ENCODE assay signal across 10 cellular contexts in the genomic region with DNA sequence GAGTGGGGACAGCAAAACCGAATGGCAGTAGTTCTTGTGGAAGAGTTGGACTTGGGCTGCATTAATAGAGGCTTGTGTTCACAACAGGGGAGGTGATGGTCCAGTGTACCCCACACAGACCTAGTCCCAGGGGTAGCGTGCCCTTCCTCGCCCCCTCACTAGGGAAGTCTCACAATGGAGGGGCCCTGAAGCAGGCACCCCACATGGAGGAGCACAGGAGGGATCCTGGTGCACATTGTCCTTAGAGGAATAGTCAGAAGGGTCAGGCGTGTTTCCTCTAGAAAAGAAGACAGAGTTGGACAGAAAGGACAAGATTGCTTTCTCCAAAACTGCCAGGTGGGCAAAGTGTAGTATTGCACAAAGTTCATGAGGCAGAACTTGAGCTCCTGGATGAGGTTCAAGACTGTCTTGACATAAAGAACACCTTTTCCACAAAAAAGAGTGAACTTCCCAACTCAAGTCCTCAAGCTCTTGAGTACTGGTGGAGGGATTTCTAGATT. TPM values are rescaled to one million over a fixed set of nuclear protein-coding genes. Genes with fewer than 3 reads are reported as not detected.
A peak's percentile ranks its signal among the peaks of the same experiment; 100 is the strongest.
DNase-seq lines count a peak whose midpoint lies in the region; ATAC-seq and TF ChIP-seq lines count a peak whose summit lies in the region.
"Had no signal": no experiment of that assay in that cellular context is flagged by ENCODE, and none has a peak within 500 bp of the region (broad histone marks: within the 10 kb centered on the region; RNA-seq: fewer than 3 reads in every experiment).

No MANE protein-coding gene starts in this region.

- peak; percentile 8 to 19 for ATAC-seq in activated T-cell treated with anti-CD3 and anti-CD28 coated beads, Interleukin-2, amount 50 U/mL, for 4 hours
- ATAC-seq in WTC11 (no peak), upper lobe of left lung (ENCODE audit: low FRiP score in 2 of 2) (no peak)

- no peak overlapping the region for H3K4me3 ChIP-seq in upper lobe of left lung
- no peak overlapping the region for H3K4me3 ChIP-seq in H7 (ENCODE audit: insufficient read depth, low read depth, low read length)
- H3K4me3 ChIP-seq in effector memory CD4-positive, alpha-beta T cell (ENCODE audit: insufficient read depth, low read depth, low read length, poor library complexity, severe bottlenecking) = no peak overlapping the region

- H3K36me3 ChIP-seq in upper lobe of left lung = peaks cover 0 to 37% (median 23%) of the 10 kb centered on the region in 4 donors
- peaks cover 26% of the 10 kb centered on the region for H3K36me3 ChIP-seq in H7 (replicated peaks; ENCODE audit: control insufficient read depth, insufficient read depth, low read length)
- no peaks in the 10 kb centered on the region for H3K36me3 ChIP-seq in effector memory CD4-positive, alpha-beta T cell (ENCODE audit: control insufficient read depth, insufficient read depth, low read length)
- H3K36me3 ChIP-seq: ovary had no signal

- POLR2A ChIA-PET in WTC11 (lab: Charles Lee) = interaction anchor here (1.0 to 2.5 kb wide), 6 partner anchors 10 to 258 kb away, joined by 4 to 14 read pairs (median 6); a partner anchor contains a TSS

- TF ChIP-seq EP300 in upper lobe of left lung (IDR thresholded peaks at IDR 0.05) = no peak

- H3K27ac Mint-ChIP-seq in WTC11 = peak overlapping the region; percentile 72
- H3K27ac Mint-ChIP-seq: activated B cell treated with CpG ODN at 0.5 μM for 24 hours had no signal

- no peak for TF ChIP-seq POLR2A in upper lobe of left lung (IDR thresholded peaks at IDR 0.05)

- H3K36me3 Mint-ChIP-seq in activated T-cell treated with anti-CD3 and anti-CD28 coated beads, Interleukin-2, amount 50 U/mL, for 4 hours (ENCODE audit: insufficient read depth) = no peaks in the 10 kb centered on the region
- H3K36me3 Mint-ChIP-seq in WTC11 = peaks cover 29% of the 10 kb centered on the region

- no peak overlapping the region for H3K4me3 Mint-ChIP-seq in activated T-cell treated with anti-CD3 and anti-CD28 coated beads, Interleukin-2, amount 50 U/mL, for 4 hours
- H3K4me3 Mint-ChIP-seq in WTC11 = peak overlapping the region; percentile 57; the same call in 1 of the 2 replicates
- H3K4me3 Mint-ChIP-seq: activated B cell treated with CpG ODN at 0.5 μM for 24 hours had no signal

- H3K9me3 ChIP-seq in upper lobe of left lung = no peaks in the 10 kb centered on the region
- H3K9me3 ChIP-seq in effector memory CD4-positive, alpha-beta T cell (ENCODE audit: control insufficient read depth, low read length) = no peaks in the 10 kb centered on the region
- H3K9me3 ChIP-seq: ovary had no signal

- DNase-seq in activated T-cell treated with anti-CD3 and anti-CD28 coated beads, Interleukin-2, amount 50 U/mL, for 4 hours = no peak
- DNase-seq in activated T-cell treated with anti-CD3 and anti-CD28 coated beads for 4 hours (no peak), WTC11 (ENCODE audit: low spot score) (no peak), left kidney (ENCODE audit: low read depth, low spot score) (peak; percentile 51), upper lobe of left lung (no peak), H7 (no peak), D341Med (ENCODE audit: low spot score) (no peak)
- no peak for DNase-seq in effector memory CD4-positive, alpha-beta T cell

- CTCF ChIA-PET in WTC11 (lab: Charles Lee) = interaction anchor here (0.5 to 7.4 kb wide), 48 partner anchors 9 to 269 kb away, joined by 3 to 183 read pairs (median 5); a partner anchor contains a TSS

- H3K27ac ChIP-seq in upper lobe of left lung = peak overlapping the region; percentile 25 to 79 (median 64)
- H3K27ac ChIP-seq in effector memory CD4-positive, alpha-beta T cell (ENCODE audit: insufficient read depth, low read length, poor library complexity, severe bottlenecking) = no peak overlapping the region

- H3K4me1 Mint-ChIP-seq in activated T-cell treated with anti-CD3 and anti-CD28 coated beads, Interleukin-2, amount 50 U/mL, for 4 hours (ENCODE audit: low read depth) = peaks cover 13% of the 10 kb centered on the region
- H3K4me1 Mint-ChIP-seq in WTC11 = peaks cover 47% of the 10 kb centered on the region

- H3K27me3 ChIP-seq in upper lobe of left lung = no peaks in the 10 kb centered on the region
- H3K27me3 ChIP-seq in H7 (ENCODE audit: control insufficient read depth, insufficient read depth, low read length) = no peaks in the 10 kb centered on the region
- no peaks in the 10 kb centered on the region for H3K27me3 ChIP-seq in effector memory CD4-positive, alpha-beta T cell (replicated peaks; ENCODE audit: control insufficient read depth, insufficient read depth, low read length, poor library complexity, severe bottlenecking)
- H3K27me3 ChIP-seq: ovary had no signal

- WGBS in upper lobe of left lung, 2 donors = 64 to 86% methylated on average over 3 to 4 of the region's 4 CpGs

- H3K4me1 ChIP-seq in upper lobe of left lung = peaks cover 29 to 42% (median 36%) of the 10 kb centered on the region in 4 donors
- peaks cover 7% of the 10 kb centered on the region for H3K4me1 ChIP-seq in effector memory CD4-positive, alpha-beta T cell (ENCODE audit: control insufficient read depth, insufficient read depth, low read length, poor library complexity, severe bottlenecking)

- H3K9me3 Mint-ChIP-seq in activated T-cell treated with anti-CD3 and anti-CD28 coated beads, Interleukin-2, amount 50 U/mL, for 4 hours = no peaks in the 10 kb centered on the region
- H3K9me3 Mint-ChIP-seq in WTC11 = no peaks in the 10 kb centered on the region
- H3K9me3 Mint-ChIP-seq: activated B cell treated with CpG ODN at 0.5 μM for 24 hours had no signal

- TF ChIP-seq CTCF in WTC11 (IDR thresholded peaks at IDR 0.05) = no peak
- no peak for TF ChIP-seq CTCF in upper lobe of left lung (IDR thresholded peaks at IDR 0.05)

- no peaks in the 10 kb centered on the region for H3K27me3 Mint-ChIP-seq in activated T-cell treated with anti-CD3 and anti-CD28 coated beads, Interleukin-2, amount 50 U/mL, for 4 hours (ENCODE audit: low read depth)
- H3K27me3 Mint-ChIP-seq in WTC11 (ENCODE audit: low read depth) = no peaks in the 10 kb centered on the region

TF ChIP-seq in WTC11, 78 proteins besides CTCF, POLR2A, EP300 and RAD21:
- TF ChIP-seq ZNF671 (CRISPR knock-in tag; IDR thresholded peaks at IDR 0.05) = no peak
- no peak for TF ChIP-seq SOX15 (CRISPR knock-in tag; IDR thresholded peaks at IDR 0.05)
- no peak for TF ChIP-seq ZNF121 (CRISPR knock-in tag; IDR thresholded peaks at IDR 0.05)
- TF ChIP-seq, protein P1, sequence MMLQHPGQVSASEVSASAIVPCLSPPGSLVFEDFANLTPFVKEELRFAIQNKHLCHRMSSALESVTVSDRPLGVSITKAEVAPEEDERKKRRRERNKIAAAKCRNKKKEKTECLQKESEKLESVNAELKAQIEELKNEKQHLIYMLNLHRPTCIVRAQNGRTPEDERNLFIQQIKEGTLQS (CRISPR knock-in tag; conservative IDR thresholded peaks at IDR 0.05) = no peak
- no peak for TF ChIP-seq ZNF263 (CRISPR knock-in tag; IDR thresholded peaks at IDR 0.05; ENCODE audit: low read depth)
- TF ChIP-seq EMX1 (CRISPR knock-in tag; IDR thresholded peaks at IDR 0.05) = no peak
- TF ChIP-seq, protein P2, sequence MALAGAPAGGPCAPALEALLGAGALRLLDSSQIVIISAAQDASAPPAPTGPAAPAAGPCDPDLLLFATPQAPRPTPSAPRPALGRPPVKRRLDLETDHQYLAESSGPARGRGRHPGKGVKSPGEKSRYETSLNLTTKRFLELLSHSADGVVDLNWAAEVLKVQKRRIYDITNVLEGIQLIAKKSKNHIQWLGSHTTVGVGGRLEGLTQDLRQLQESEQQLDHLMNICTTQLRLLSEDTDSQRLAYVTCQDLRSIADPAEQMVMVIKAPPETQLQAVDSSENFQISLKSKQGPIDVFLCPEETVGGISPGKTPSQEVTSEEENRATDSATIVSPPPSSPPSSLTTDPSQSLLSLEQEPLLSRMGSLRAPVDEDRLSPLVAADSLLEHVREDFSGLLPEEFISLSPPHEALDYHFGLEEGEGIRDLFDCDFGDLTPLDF (CRISPR knock-in tag; IDR thresholded peaks at IDR 0.05) = no peak
- TF ChIP-seq ZNF423 (CRISPR knock-in tag; IDR thresholded peaks at IDR 0.05) = no peak
- no peak for TF ChIP-seq FOXJ3 (CRISPR knock-in tag; IDR thresholded peaks at IDR 0.05; ENCODE audit: borderline replicate concordance)
- TF ChIP-seq TP53 (CRISPR knock-in tag; IDR thresholded peaks at IDR 0.05) = no peak
- TF ChIP-seq PRRX2 (CRISPR knock-in tag; IDR thresholded peaks at IDR 0.05) = no peak
- no peak for TF ChIP-seq ZNF396 (CRISPR knock-in tag; IDR thresholded peaks at IDR 0.05; ENCODE audit: borderline replicate concordance)

RNA-seq across cellular contexts. Expression of a gene that starts 23.3 kb away (rescaled TPM):
- 1 to 10 TPM in 1 of 3 donors, under 1 TPM in 2; 0.79 to 1.2 (median 0.99) TPM for total RNA-seq in activated T-cell treated with anti-CD3 and anti-CD28 coated beads, Interleukin-2, amount 50 U/mL, for 4 hours
- total RNA-seq in WTC11 (2021) (18.3 to 20.2 TPM (median 19.7 TPM) in 3 replicates), upper lobe of left lung (1 to 10 TPM in 5 of 6 donors, not detected in 1; 3.2 to 8.9 (median 6.0) TPM)
- total RNA-seq in H7 (2014; rRNA removed; shearing (Covaris generic)) = 44.3 and 57.7 TPM in 2 replicates

RNA-seq across cellular contexts. Expression of a gene that starts 37.6 kb away (rescaled TPM):
- not detected for total RNA-seq in activated T-cell treated with anti-CD3 and anti-CD28 coated beads, Interleukin-2, amount 50 U/mL, for 4 hours
- total RNA-seq in WTC11 (2021) (not detected in 3 replicates), upper lobe of left lung (under 1 TPM in 3 of 6 donors, not detected in 3; 0.64 to 0.76 (median 0.66) TPM)
- not detected in 2 replicates for total RNA-seq in H7 (2014; rRNA removed; shearing (Covaris generic))
- total RNA-seq: activated B cell treated with CpG ODN at 0.5 μM for 24 hours had no signal

RNA-seq across cellular contexts. Expression of a gene that starts 55.6 kb away (rescaled TPM):
- 1 to 10 TPM in 2 of 3 donors, under 1 TPM in 1; 0.33 to 1.4 (median 1.0) TPM for total RNA-seq in activated T-cell treated with anti-CD3 and anti-CD28 coated beads, Interleukin-2, amount 50 U/mL, for 4 hours
- 139 to 171 TPM (median 148 TPM) in 3 replicates for total RNA-seq in WTC11 (2021)
- 10 to 100 TPM; 33.8 to 76.5 (median 63.9) TPM for total RNA-seq in upper lobe of left lung
- 94.4 and 120 TPM in 2 replicates for total RNA-seq in H7 (2014; rRNA removed; shearing (Covaris generic))
- total RNA-seq: activated B cell treated with CpG ODN at 0.5 μM for 24 hours had no signal

Comparison
In these comparisons a context has a peak if more than half of its experiments do, and no peak if none do; other contexts are left out.
1. ATAC-seq: peak in activated T-cell treated with anti-CD3 and anti-CD28 coated beads, Interleukin-2, amount 50 U/mL, for 4 hours (2 of 2); none in WTC11 (single experiment) and upper lobe of left lung (0 of 2).
2. RNA of a gene that starts 55.6 kb away (total RNA-seq): 139 to 171 TPM in WTC11, 94.4 to 120 TPM in H7 and 33.8 to 76.5 TPM in upper lobe of left lung; 0.33 to 1.4 TPM in activated T-cell treated with anti-CD3 and anti-CD28 coated beads, Interleukin-2, amount 50 U/mL, for 4 hours; every median in the first group is over 10 times any median in the second.